In genomic region chr3:49121244-49121671, GRCh38 we compare ENCODE assay signal across 8 cellular contexts. TPM values are rescaled to one million over a fixed set of nuclear protein-coding genes. Genes with fewer than 3 reads are reported as not detected.
DNase-seq lines count a peak whose midpoint lies in the region; ATAC-seq and TF ChIP-seq lines count a peak whose summit lies in the region.

No MANE protein-coding gene starts in this region.

- H3K36me3 Mint-ChIP-seq in activated CD4-positive, alpha-beta T cell treated with anti-CD3 and anti-CD28 coated beads, Interleukin-2, amount 10 ng/mL, durations not matched to agents 24 days and 14 days (ENCODE audit: low read depth), result peaks cover 20% of the 10 kb centered on the region
- H3K36me3 Mint-ChIP-seq in activated naive CD8-positive, alpha-beta T cell treated with anti-CD3 and anti-CD28 coated beads, Interleukin-2, amount 10 ng/mL, durations not matched to agents 7 days and 5 days, result peaks cover 8% of the 10 kb centered on the region

- no peaks in the 10 kb centered on the region for H3K27me3 ChIP-seq in liver (ENCODE audit: control insufficient read depth in 4 of 4, insufficient read depth in 4 of 4, low read length in 3 of 4)
- no peaks in the 10 kb centered on the region for H3K27me3 ChIP-seq in thoracic aorta (replicated peaks; ENCODE audit: insufficient read depth)

- peaks cover 9% of the 10 kb centered on the region for H3K4me1 Mint-ChIP-seq in activated CD4-positive, alpha-beta T cell treated with anti-CD3 and anti-CD28 coated beads, Interleukin-2, amount 10 ng/mL, durations not matched to agents 24 days and 14 days
- peaks cover 5% of the 10 kb centered on the region for H3K4me1 Mint-ChIP-seq in activated naive CD8-positive, alpha-beta T cell treated with anti-CD3 and anti-CD28 coated beads, Interleukin-2, amount 10 ng/mL, durations not matched to agents 7 days and 5 days

- TF ChIP-seq CTCF in liver (IDR thresholded peaks at IDR 0.05; ENCODE audit: low read depth, low read length, missing input control) (no peak), thoracic aorta (IDR thresholded peaks at IDR 0.05) (no peak)

- H3K36me3 ChIP-seq in liver (ENCODE audit: control insufficient read depth in 4 of 4, insufficient read depth in 3 of 4, low read depth in 1 of 4, low read length in 3 of 4) (peaks cover 15 to 59% (median 32%) of the 10 kb centered on the region in 4 donors), thoracic aorta (peaks cover 74% of the 10 kb centered on the region)

- H3K9me3 ChIP-seq in liver (ENCODE audit: control insufficient read depth in 4 of 4, low read length in 3 of 4) (no peaks in the 10 kb centered on the region), thoracic aorta (no peaks in the 10 kb centered on the region)

- no peaks in the 10 kb centered on the region for H3K9me3 Mint-ChIP-seq in activated CD4-positive, alpha-beta T cell treated with anti-CD3 and anti-CD28 coated beads, Interleukin-2, amount 10 ng/mL, durations not matched to agents 24 days and 14 days
- no peaks in the 10 kb centered on the region for H3K9me3 Mint-ChIP-seq in activated naive CD8-positive, alpha-beta T cell treated with anti-CD3 and anti-CD28 coated beads, Interleukin-2, amount 10 ng/mL, durations not matched to agents 7 days and 5 days

- peak overlapping the region in 1 of 3 donors; percentile 90 for H3K4me3 ChIP-seq in liver (ENCODE audit: low read depth in 1 of 3, low read length in 3 of 3)
- H3K4me3 ChIP-seq in thoracic aorta, result peak overlapping the region; percentile 97

- H3K27me3 Mint-ChIP-seq in activated CD4-positive, alpha-beta T cell treated with anti-CD3 and anti-CD28 coated beads, Interleukin-2, amount 10 ng/mL, durations not matched to agents 24 days and 14 days, result no peaks in the 10 kb centered on the region
- no peaks in the 10 kb centered on the region for H3K27me3 Mint-ChIP-seq in activated naive CD8-positive, alpha-beta T cell treated with anti-CD3 and anti-CD28 coated beads, Interleukin-2, amount 10 ng/mL, durations not matched to agents 7 days and 5 days

- no peak for TF ChIP-seq RAD21 in liver (IDR thresholded peaks at IDR 0.05)

- no peak overlapping the region for H3K9ac ChIP-seq in liver (ENCODE audit: low read depth in 1 of 2, low read length in 2 of 2)

- H3K27ac ChIP-seq in liver (ENCODE audit: low read depth in 1 of 2, low read length in 2 of 2) (peak overlapping the region; percentile 83 to 89), thoracic aorta (peak overlapping the region; percentile 92 to 97)

- DNase-seq in activated CD4-positive, alpha-beta T cell treated with anti-CD3 and anti-CD28 coated beads, Interleukin-2, amount 10 ng/mL, durations not matched to agents 24 days and 14 days, result peak; percentile 62
- no peak for DNase-seq in activated CD4-positive, alpha-beta T cell treated with anti-CD3 and anti-CD28 coated beads for 4 hours
- no peak for DNase-seq in activated naive CD8-positive, alpha-beta T cell treated with anti-CD3 and anti-CD28 coated beads, Interleukin-2, amount 10 ng/mL, durations not matched to agents 7 days and 5 days
- no peak for DNase-seq in thoracic aorta (ENCODE audit: low spot score)
- no peak for DNase-seq in NOMO-1 treated with DMSO at 0.1 percent for 48 hours (lab: John Stamatoyannopoulos, UW; ENCODE audit: unreplicated experiment)
- no peak for DNase-seq in SIG-M5 (lab: John Stamatoyannopoulos, UW)

- WGBS in liver, result 92% methylated on average over 14 of the region's 14 CpGs

- POLR2A ChIA-PET in activated naive CD8-positive, alpha-beta T cell treated with anti-CD3 and anti-CD28 coated beads, Interleukin-2, amount 10 ng/mL, durations not matched to agents 7 days and 5 days (lab: Charles Lee), result interaction anchor here (0.7 to 4.7 kb wide), 13 partner anchors 10 to 349 kb away, joined by 3 to 55 read pairs (median 4); partner anchors contain the start of genes DAG1, NDUFAF3, P4HTM and QARS1

- peak overlapping the region; percentile 87 for H3K27ac Mint-ChIP-seq in activated CD4-positive, alpha-beta T cell treated with anti-CD3 and anti-CD28 coated beads, Interleukin-2, amount 10 ng/mL, durations not matched to agents 24 days and 14 days
- H3K27ac Mint-ChIP-seq in activated naive CD8-positive, alpha-beta T cell treated with anti-CD3 and anti-CD28 coated beads, Interleukin-2, amount 10 ng/mL, durations not matched to agents 7 days and 5 days, result peak overlapping the region; percentile 89

- intact Hi-C loops in activated CD4-positive, alpha-beta T cell treated with anti-CD3 and anti-CD28 coated beads, Interleukin-2, amount 10 ng/mL, durations not matched to agents 24 days and 14 days (cut with micrococcal nuclease), result no loop called here

- H3K4me3 Mint-ChIP-seq in activated CD4-positive, alpha-beta T cell treated with anti-CD3 and anti-CD28 coated beads, Interleukin-2, amount 10 ng/mL, durations not matched to agents 24 days and 14 days, result peak overlapping the region; percentile 91
- H3K4me3 Mint-ChIP-seq in activated naive CD8-positive, alpha-beta T cell treated with anti-CD3 and anti-CD28 coated beads, Interleukin-2, amount 10 ng/mL, durations not matched to agents 7 days and 5 days, result peak overlapping the region; percentile 28

- no peak for ATAC-seq in activated naive CD8-positive, alpha-beta T cell treated with anti-CD3 and anti-CD28 coated beads, Interleukin-2, amount 10 ng/mL, durations not matched to agents 7 days and 5 days (ENCODE audit: low read depth)
- ATAC-seq in thoracic aorta (ENCODE audit: insufficient number of reproducible peaks, low FRiP score, low read depth), result no peak
- ATAC-seq in HG03378 (IDR thresholded peaks at IDR 0.05; ENCODE audit: unreplicated experiment), result no peak

- H3K4me1 ChIP-seq in liver (ENCODE audit: control insufficient read depth in 4 of 4, insufficient read depth in 4 of 4, low read length in 3 of 4), result peaks cover 4 to 16% (median 13%) of the 10 kb centered on the region in 4 donors
- H3K4me1 ChIP-seq in thoracic aorta (ENCODE audit: control insufficient read depth in 1 of 2, low read depth in 2 of 2), result peaks cover 15 to 17% of the 10 kb centered on the region in 2 donors

TF ChIP-seq in liver, 16 proteins besides CTCF, POLR2A, EP300 and RAD21 (continues in another document):
- TF ChIP-seq YY1 (IDR thresholded peaks at IDR 0.05) (no peak), TAF1 (conservative IDR thresholded peaks at IDR 0.05) (no peak), JUND (IDR thresholded peaks at IDR 0.05) (no peak), FOXA2 (IDR thresholded peaks at IDR 0.05) (no peak), MAX (IDR thresholded peaks at IDR 0.05) (no peak), EGR1 (IDR thresholded peaks at IDR 0.05; ENCODE audit: low read depth in 2 of 2) (no peak)

RNA-seq across cellular contexts. Expression of gene USP19, which starts 0.6 kb away (rescaled TPM):
- 57.2 and 64.9 TPM in 2 replicates for total RNA-seq in activated CD4-positive, alpha-beta T cell treated with anti-CD3 and anti-CD28 coated beads, Interleukin-2, amount 10 ng/mL, durations not matched to agents 24 days and 14 days
- 10 to 100 TPM; 77.8 to 78.2 TPM for total RNA-seq in activated naive CD8-positive, alpha-beta T cell treated with anti-CD3 and anti-CD28 coated beads, Interleukin-2, amount 10 ng/mL, durations not matched to agents 7 days and 5 days
- 10 to 100 TPM; 36.4 to 39.6 TPM for total RNA-seq in liver
- 10 to 100 TPM in 1 of 2 donors, 1 to 10 TPM in 1; 8.1 to 18.3 TPM for polyA plus RNA-seq in liver
- total RNA-seq in thoracic aorta, result 10 to 100 TPM; 56.3 to 62.5 TPM

RNA-seq across cellular contexts. Expression of gene LAMB2, which starts 11.6 kb away (rescaled TPM):
- not detected in 2 replicates for total RNA-seq in activated CD4-positive, alpha-beta T cell treated with anti-CD3 and anti-CD28 coated beads, Interleukin-2, amount 10 ng/mL, durations not matched to agents 24 days and 14 days
- 1 to 10 TPM in 1 of 2 experiments, under 1 TPM in 1; 0.45 to 1.2 TPM for total RNA-seq in activated naive CD8-positive, alpha-beta T cell treated with anti-CD3 and anti-CD28 coated beads, Interleukin-2, amount 10 ng/mL, durations not matched to agents 7 days and 5 days
- 100 to 1,000 TPM; 134 TPM for total RNA-seq in liver
- polyA plus RNA-seq in liver, result 100 to 1,000 TPM in 1 of 2 donors, 10 to 100 TPM in 1; 87.6 to 172 TPM
- total RNA-seq in thoracic aorta, result 100 to 1,000 TPM; 764 to 806 TPM

RNA-seq across cellular contexts. Expression of gene QARS1, which starts 16.7 kb away (rescaled TPM):
- total RNA-seq in activated CD4-positive, alpha-beta T cell treated with anti-CD3 and anti-CD28 coated beads, Interleukin-2, amount 10 ng/mL, durations not matched to agents 24 days and 14 days, result 188 and 192 TPM in 2 replicates
- 100 to 1,000 TPM; 223 to 237 TPM for total RNA-seq in activated naive CD8-positive, alpha-beta T cell treated with anti-CD3 and anti-CD28 coated beads, Interleukin-2, amount 10 ng/mL, durations not matched to agents 7 days and 5 days
- total RNA-seq in liver, result 100 to 1,000 TPM; 192 to 226 TPM
- 10 to 100 TPM; 58.0 to 97.5 TPM for polyA plus RNA-seq in liver
- 100 to 1,000 TPM; 143 to 179 TPM for total RNA-seq in thoracic aorta

RNA-seq across cellular contexts. Expression of gene QRICH1, which starts 27.4 kb away (rescaled TPM):
- 138 and 152 TPM in 2 replicates for total RNA-seq in activated CD4-positive, alpha-beta T cell treated with anti-CD3 and anti-CD28 coated beads, Interleukin-2, amount 10 ng/mL, durations not matched to agents 24 days and 14 days
- total RNA-seq in activated naive CD8-positive, alpha-beta T cell treated with anti-CD3 and anti-CD28 coated beads, Interleukin-2, amount 10 ng/mL, durations not matched to agents 7 days and 5 days, result 100 to 1,000 TPM; 141 to 153 TPM
- total RNA-seq in liver (10 to 100 TPM; 32.5 to 35.1 TPM), thoracic aorta (100 to 1,000 TPM in 1 of 2 donors, 10 to 100 TPM in 1; 83.7 to 110 TPM)
- polyA plus RNA-seq in liver, result 10 to 100 TPM; 17.3 to 19.0 TPM

RNA-seq across cellular contexts. Expression of gene CCDC71, which starts 44.9 kb away (rescaled TPM):
- total RNA-seq in activated CD4-positive, alpha-beta T cell treated with anti-CD3 and anti-CD28 coated beads, Interleukin-2, amount 10 ng/mL, durations not matched to agents 24 days and 14 days, result 25.7 and 26.7 TPM in 2 replicates
- total RNA-seq in activated naive CD8-positive, alpha-beta T cell treated with anti-CD3 and anti-CD28 coated beads, Interleukin-2, amount 10 ng/mL, durations not matched to agents 7 days and 5 days, result 10 to 100 TPM; 27.5 to 29.2 TPM
- total RNA-seq in liver (10 to 100 TPM in 1 of 2 donors, 1 to 10 TPM in 1; 6.1 to 10.4 TPM), thoracic aorta (10 to 100 TPM; 28.8 to 28.9 TPM)
- polyA plus RNA-seq in liver, result 10 to 100 TPM in 1 of 2 donors, 1 to 10 TPM in 1; 1.1 to 10.7 TPM

Comparison
In these comparisons a context has a peak if more than half of its experiments do, and no peak if none do; other contexts are left out.
1. RNA of gene LAMB2, which starts 11.6 kb away (total RNA-seq): 764 to 806 TPM in thoracic aorta and 134 TPM in liver; 0.45 to 1.2 TPM in activated naive CD8-positive, alpha-beta T cell treated with anti-CD3 and anti-CD28 coated beads, Interleukin-2, amount 10 ng/mL, durations not matched to agents 7 days and 5 days and not detected in activated CD4-positive, alpha-beta T cell treated with anti-CD3 and anti-CD28 coated beads, Interleukin-2, amount 10 ng/mL, durations not matched to agents 24 days and 14 days; every median in the first group is over 10 times any median in the second.